In the genomic region with DNA sequence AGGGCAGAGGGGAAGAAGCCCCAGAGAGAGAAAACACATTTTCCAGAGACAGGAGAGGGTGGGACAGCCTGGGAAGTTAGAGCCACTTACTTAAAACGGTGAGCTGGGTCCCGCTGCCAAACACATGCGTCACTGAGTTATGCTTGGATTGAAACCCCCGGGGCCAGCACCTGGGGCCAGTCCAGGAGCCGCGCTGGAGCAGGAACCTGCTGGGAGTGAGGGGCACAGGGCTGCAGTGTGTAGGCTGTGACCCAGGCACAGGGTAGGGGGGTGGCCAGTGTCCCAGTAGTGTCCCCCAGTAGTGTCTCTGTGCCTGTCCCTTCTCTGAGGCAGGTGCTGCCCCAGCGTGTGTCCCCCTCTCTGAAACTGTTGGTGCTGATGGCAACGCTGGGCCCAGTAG, we compare ENCODE assay signal across 23 cellular contexts. TPM values are rescaled to one million over a fixed set of nuclear protein-coding genes. Genes with fewer than 3 reads are reported as not detected.
DNase-seq lines count a peak whose midpoint lies in the region; ATAC-seq and TF ChIP-seq lines count a peak whose summit lies in the region.
"Had no signal": no experiment of that assay in that cellular context is flagged by ENCODE, and none has a peak within 500 bp of the region (broad histone marks: within the 10 kb centered on the region; RNA-seq: fewer than 3 reads in every experiment).

No MANE protein-coding gene starts in this region.

- intact Hi-C loops in cardiac septum (cut with DNase I) (no loop called here), left cardiac atrium (cut with DNase I) (no loop called here), aorta (cut with DNase I) (no loop called here), Caco-2 (cut with micrococcal nuclease; ENCODE audit: unreplicated experiment) (no loop called here)

- H3K14ac ChIP-seq in neuronal stem cell (ENCODE audit: low read length): no peak overlapping the region

- peak overlapping the region; percentile 99 for H3K4me2 ChIP-seq in Loucy (ENCODE audit: low read depth, low read length, poor library complexity, severe bottlenecking)
- H3K4me2 ChIP-seq in neuronal stem cell (ENCODE audit: insufficient read depth, low read length, poor library complexity, severe bottlenecking): no peak overlapping the region
- H3K4me2 ChIP-seq: GM23338 had no signal

- H3K79me1 ChIP-seq in neuronal stem cell (ENCODE audit: low read depth, low read length): no peaks in the 10 kb centered on the region

- H3F3A ChIP-seq in Loucy (ENCODE audit: low read depth): peaks cover 38% of the 10 kb centered on the region

- H4K20me1 ChIP-seq in Loucy (ENCODE audit: insufficient read depth, low read length, poor library complexity, severe bottlenecking): peaks cover 32% of the 10 kb centered on the region

- ATAC-seq in left cardiac atrium: no peak
- ATAC-seq in aorta (ENCODE audit: low FRiP score): no peak
- ATAC-seq in GM18520 (IDR thresholded peaks at IDR 0.05; ENCODE audit: unreplicated experiment): no peak
- ATAC-seq: GM12878 had no signal

- H4K8ac ChIP-seq in neuronal stem cell (ENCODE audit: low read depth, low read length): no peak overlapping the region

- no peak overlapping the region for H2BK12ac ChIP-seq in neuronal stem cell (ENCODE audit: low read length)

- H3K4me1 ChIP-seq in Loucy (ENCODE audit: insufficient read depth, low read length, poor library complexity, severe bottlenecking): peaks cover 25% of the 10 kb centered on the region
- no peaks in the 10 kb centered on the region for H3K4me1 ChIP-seq in neuronal stem cell (ENCODE audit: control insufficient read depth in 2 of 2, insufficient read depth in 1 of 2, low read depth in 1 of 2, low read length in 2 of 2)
- no peaks in the 10 kb centered on the region for H3K4me1 ChIP-seq in aorta (ENCODE audit: control insufficient read depth in 1 of 2, insufficient read depth in 2 of 2, low read length in 2 of 2)
- H3K4me1 ChIP-seq in Caco-2: no peaks in the 10 kb centered on the region
- H3K4me1 ChIP-seq: HAP-1, Peyer's patch, SJSA1 had no signal

- no peaks in the 10 kb centered on the region for H3K9me2 ChIP-seq in Loucy (replicated peaks; ENCODE audit: low read depth, low read length)

- POLR2A ChIA-PET in Caco-2 (lab: Charles Lee): no interaction called here

- no peak overlapping the region for H2BK5ac ChIP-seq in neuronal stem cell (ENCODE audit: low read length)

- H3K79me2 ChIP-seq in Loucy (ENCODE audit: insufficient read depth, low read length): peaks cover 86% of the 10 kb centered on the region

- H4K91ac ChIP-seq in neuronal stem cell (ENCODE audit: low read depth, low read length, poor library complexity): no peak overlapping the region

- H2BK15ac ChIP-seq in neuronal stem cell (ENCODE audit: low read length): peak overlapping the region; percentile 37

- H3K27ac Mint-ChIP-seq in Caco-2 (ENCODE audit: unreplicated experiment): no peak overlapping the region
- H3K27ac Mint-ChIP-seq: GM23338 had no signal

- no peak overlapping the region for H3K23ac ChIP-seq in neuronal stem cell (ENCODE audit: low read depth, low read length, poor library complexity)

- H3K4me3 Mint-ChIP-seq in Caco-2 (ENCODE audit: unreplicated experiment): no peak overlapping the region
- H3K4me3 Mint-ChIP-seq: GM23338 had no signal

- H2AK5ac ChIP-seq in neuronal stem cell (ENCODE audit: low read depth, low read length): no peak overlapping the region

- no peaks in the 10 kb centered on the region for H3K4me1 Mint-ChIP-seq in Caco-2 (ENCODE audit: low read depth, unreplicated experiment)
- H3K4me1 Mint-ChIP-seq: GM23338 had no signal

- TF ChIP-seq CTCF in Loucy (conservative IDR thresholded peaks at IDR 0.05; ENCODE audit: low read length): no peak
- TF ChIP-seq CTCF in Caco-2 (IDR thresholded peaks at IDR 0.05; ENCODE audit: insufficient read depth in 1 of 2, low read depth in 1 of 2, low read length in 1 of 2, severe bottlenecking in 1 of 2, unreplicated experiment in 1 of 2): no peak

- H3K36me3 Mint-ChIP-seq in Caco-2 (ENCODE audit: insufficient read depth, unreplicated experiment): no peaks in the 10 kb centered on the region

- H3K27me3 Mint-ChIP-seq in Caco-2 (ENCODE audit: insufficient read depth, unreplicated experiment): no peaks in the 10 kb centered on the region

- H2AFZ ChIP-seq in Loucy (ENCODE audit: low read length): no peak overlapping the region
- H2AFZ ChIP-seq in neuronal stem cell (ENCODE audit: low read length): peak overlapping the region; percentile 11
- H2AFZ ChIP-seq: GM23338 had no signal

- WGBS in neuronal stem cell (ENCODE audit: extremely low coverage in 2 of 2, insufficient read length in 2 of 2, insufficient replicate concordance in 1 of 2), 2 donors: no CpG with 5 or more reads among the region's 8 CpGs
- 33 to 34% methylated on average over 8 of the region's 8 CpGs for WGBS in aorta, 2 donors

- no peak overlapping the region for H3K4ac ChIP-seq in neuronal stem cell (ENCODE audit: low read length)

- CTCF ChIA-PET in Caco-2 (lab: Charles Lee): no interaction called here

- H3K9me3 Mint-ChIP-seq in Caco-2 (ENCODE audit: unreplicated experiment): no peaks in the 10 kb centered on the region
- H3K9me3 Mint-ChIP-seq: GM23338 had no signal

- H3K27ac ChIP-seq in neuronal stem cell (replicated peaks; ENCODE audit: low read length): no peak overlapping the region
- no peak overlapping the region for H3K27ac ChIP-seq in aorta (ENCODE audit: low read depth in 1 of 2, low read length in 2 of 2)
- H3K27ac ChIP-seq: Peyer's patch, SJSA1 had no signal

- peaks cover 77% of the 10 kb centered on the region for H3K36me3 ChIP-seq in Loucy (ENCODE audit: insufficient read depth, low read length)
- H3K36me3 ChIP-seq in neuronal stem cell (replicated peaks in 1 of 2; ENCODE audit: control insufficient read depth in 2 of 2, insufficient read depth in 2 of 2, low read length in 2 of 2): no peaks in the 10 kb centered on the region
- H3K36me3 ChIP-seq in aorta (ENCODE audit: control insufficient read depth in 1 of 2, insufficient read depth in 2 of 2, low read length in 1 of 2): no peaks in the 10 kb centered on the region
- H3K36me3 ChIP-seq in Caco-2 (ENCODE audit: control insufficient read depth, insufficient read depth, low read length): no peaks in the 10 kb centered on the region
- H3K36me3 ChIP-seq: HAP-1, Peyer's patch, SJSA1 had no signal

- H3K27me3 ChIP-seq in Loucy (ENCODE audit: insufficient read depth, low read length, poor library complexity, severe bottlenecking): peaks cover 46% of the 10 kb centered on the region
- H3K27me3 ChIP-seq in neuronal stem cell (ENCODE audit: control insufficient read depth in 3 of 3, insufficient read depth in 3 of 3, low read depth in 1 of 3, low read length in 3 of 3): peaks cover 0 to 3% (median 0%) of the 10 kb centered on the region in 3 experiments
- no peaks in the 10 kb centered on the region for H3K27me3 ChIP-seq in aorta (ENCODE audit: control insufficient read depth in 1 of 2, insufficient read depth in 2 of 2, low read length in 1 of 2)
- no peaks in the 10 kb centered on the region for H3K27me3 ChIP-seq in Caco-2 (replicated peaks; ENCODE audit: control insufficient read depth, insufficient read depth, low read length)
- H3K27me3 ChIP-seq: Peyer's patch had no signal

- H3K9ac ChIP-seq in Loucy (ENCODE audit: low read depth, low read length, poor library complexity, severe bottlenecking) (peak overlapping the region; percentile 99), neuronal stem cell (ENCODE audit: low read depth, low read length, poor library complexity) (no peak overlapping the region)

- DNase-seq in cardiac septum (ENCODE audit: low spot score): peak; percentile 61
- no peak for DNase-seq in left cardiac atrium
- DNase-seq in neuronal stem cell (ENCODE audit: low spot score): no peak
- DNase-seq in aorta: peak; percentile 29 to 55
- no peak for DNase-seq in dermis blood vessel endothelial cell
- DNase-seq in Caco-2: no peak
- DNase-seq: KBM-7, NCI-H1105 treated with DMSO at 0.1 percent for 48 hours, NCI-H1694, NCI-H2081, NCI-H2171, NCI-H345, NCI-H524, NCI-H82 had no signal

- no peak overlapping the region for H3K18ac ChIP-seq in neuronal stem cell (ENCODE audit: low read length)

- H3K9me3 ChIP-seq in Loucy (ENCODE audit: insufficient read depth, low read depth, low read length) (no peaks in the 10 kb centered on the region), neuronal stem cell (replicated peaks in 1 of 2; ENCODE audit: control insufficient read depth in 2 of 2, insufficient read depth in 1 of 2, low read depth in 1 of 2, low read length in 2 of 2) (no peaks in the 10 kb centered on the region), aorta (ENCODE audit: control insufficient read depth, low read length) (no peaks in the 10 kb centered on the region), Caco-2 (no peaks in the 10 kb centered on the region)
- H3K9me3 ChIP-seq: HAP-1, Peyer's patch, SJSA1 had no signal

- H3K4me3 ChIP-seq in Loucy (ENCODE audit: low read length, poor library complexity, severe bottlenecking): peak overlapping the region; percentile 85
- no peak overlapping the region for H3K4me3 ChIP-seq in neuronal stem cell (ENCODE audit: low read length in 2 of 2)
- H3K4me3 ChIP-seq in aorta (ENCODE audit: low read length in 2 of 2): no peak overlapping the region
- H3K4me3 ChIP-seq in Caco-2 (ENCODE audit: low read depth, low read length): no peak overlapping the region
- H3K4me3 ChIP-seq: GM12878, GM23338, HAP-1, Peyer's patch, SJSA1 had no signal

- BruUV-seq in Caco-2 (replicated peaks; lab: Mats Ljungman, UMichigan): no TSS peak

- H2BK120ac ChIP-seq in neuronal stem cell (ENCODE audit: low read depth, low read length): no peak overlapping the region

RNA-seq across cellular contexts. Expression of a gene that starts 5.2 kb away (rescaled TPM):
- total RNA-seq in cardiac septum: not detected
- total RNA-seq in left cardiac atrium: not detected
- not detected for polyA plus RNA-seq in neuronal stem cell (2013, experiment 1 of 2)
- polyA plus RNA-seq in neuronal stem cell (2013, experiment 2 of 2): not detected
- not detected for total RNA-seq in aorta
- polyA plus RNA-seq in aorta: not detected
- total RNA-seq in dermis blood vessel endothelial cell: not detected in 2 replicates
- not detected in 2 replicates for total RNA-seq in Caco-2 (2022)
- total RNA-seq: GM12878, GM23338, HT1080, OCI-LY7, Peyer's patch, SJSA1 had no signal
- polyA plus RNA-seq: GM12878, GM23338 had no signal

RNA-seq across cellular contexts. Expression of a gene that starts 57.2 kb away (rescaled TPM):
- total RNA-seq in cardiac septum: not detected
- not detected for total RNA-seq in left cardiac atrium
- 0.26 TPM for polyA plus RNA-seq in neuronal stem cell (2013, experiment 1 of 2)
- polyA plus RNA-seq in neuronal stem cell (2013, experiment 2 of 2): 0.26 TPM
- total RNA-seq in aorta: 1 to 10 TPM in 1 of 2 donors, not detected in 1; 1.4 TPM
- polyA plus RNA-seq in aorta: under 1 TPM in 1 of 2 donors, not detected in 1; 0.38 TPM
- total RNA-seq in dermis blood vessel endothelial cell: 0.05 and 0.17 TPM in 2 replicates
- total RNA-seq in Caco-2 (2022): 4.7 and 4.8 TPM in 2 replicates
- total RNA-seq: GM12878, GM23338, SJSA1 had no signal
- polyA plus RNA-seq: GM12878, GM23338 had no signal

Comparison
In these comparisons a context has a peak if more than half of its experiments do, and no peak if none do; other contexts are left out.
1. DNase-seq: peak in cardiac septum (single experiment) and aorta (2 of 2); none in left cardiac atrium (single experiment), neuronal stem cell (single experiment), dermis blood vessel endothelial cell (single experiment) and Caco-2 (0 of 2).